ENCODE assay signal across 8 cellular contexts in the genomic region with DNA sequence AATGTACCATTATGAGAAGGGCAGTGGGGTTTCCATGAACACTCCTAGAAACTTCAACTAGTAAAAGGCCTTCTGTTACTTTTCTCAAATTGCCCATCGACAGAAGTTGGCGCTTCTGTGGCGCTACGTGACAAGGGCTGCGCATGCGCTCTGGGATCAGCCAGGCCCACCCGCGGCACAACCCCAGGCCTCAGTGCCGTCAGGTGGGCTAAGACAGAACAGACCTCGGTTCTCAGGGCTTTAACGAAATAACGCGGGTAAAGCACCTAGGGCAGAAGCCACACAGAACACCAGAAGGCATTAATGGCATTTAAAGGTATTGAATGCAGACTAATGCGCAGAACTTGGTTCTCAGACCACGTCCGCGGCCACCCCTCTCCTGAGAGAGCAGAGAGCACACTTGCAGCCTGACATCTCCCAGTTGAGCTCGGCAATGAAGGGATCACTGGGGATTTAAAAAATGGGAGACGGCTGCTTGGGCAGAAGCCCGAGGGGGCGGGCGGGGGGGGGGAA.
A peak's percentile ranks its signal among the peaks of the same experiment; 100 is the strongest.
DNase-seq lines count a peak whose midpoint lies in the region; ATAC-seq lines count a peak whose summit lies in the region.

No MANE protein-coding gene starts in this region.

- H3K27me3 ChIP-seq in effector memory CD4-positive, alpha-beta T cell (replicated peaks; ENCODE audit: control insufficient read depth, insufficient read depth, low read length, poor library complexity, severe bottlenecking): no peaks in the 10 kb centered on the region

- no peaks in the 10 kb centered on the region for H3K36me3 ChIP-seq in effector memory CD4-positive, alpha-beta T cell (ENCODE audit: control insufficient read depth, insufficient read depth, low read length)

- ATAC-seq in HG03135 (IDR thresholded peaks at IDR 0.05; ENCODE audit: unreplicated experiment): peak; percentile 25

- peak overlapping the region; percentile 70 for H3K4me3 ChIP-seq in effector memory CD4-positive, alpha-beta T cell (ENCODE audit: insufficient read depth, low read depth, low read length, poor library complexity, severe bottlenecking)

- H3K4me1 ChIP-seq in effector memory CD4-positive, alpha-beta T cell (ENCODE audit: control insufficient read depth, insufficient read depth, low read length, poor library complexity, severe bottlenecking): no peaks in the 10 kb centered on the region

- peak; percentile 20 for DNase-seq in NCI-H2029 treated with DMSO at 0.1 percent for 48 hours (lab: John Stamatoyannopoulos, UW)
- DNase-seq in NCI-H2029 (lab: John Stamatoyannopoulos, UW): no peak
- peak; percentile 44 for DNase-seq in NCI-H510A (lab: John Stamatoyannopoulos, UW)
- DNase-seq in activated CD8-positive, alpha-beta memory T cell treated with anti-CD3 and anti-CD28 coated beads for 4 hours (ENCODE audit: low read depth in 2 of 2): peak; percentile 64 to 67
- DNase-seq in effector memory CD4-positive, alpha-beta T cell: peak; percentile 49 to 65 (median 56)
- DNase-seq in medulla oblongata (ENCODE audit: extremely low spot score): peak; percentile 87
- DNase-seq in stimulated activated CD8-positive, alpha-beta memory T cell treated with anti-CD3 and anti-CD28 coated beads, Interleukin-12 subunit alpha, Interleukin-12 subunit beta, amount 100 ng/mL, for 1 hour (ENCODE audit: low read depth): peak; percentile 67

- peak overlapping the region; percentile 91 for H3K27ac ChIP-seq in effector memory CD4-positive, alpha-beta T cell (ENCODE audit: insufficient read depth, low read length, poor library complexity, severe bottlenecking)

- H3K9me3 ChIP-seq in effector memory CD4-positive, alpha-beta T cell (ENCODE audit: control insufficient read depth, low read length): no peaks in the 10 kb centered on the region
